Comparison of ENCODE assay signal across 8 cellular contexts in genomic region chr1:1116701-1117468, GRCh38. TPM values are rescaled to one million over a fixed set of nuclear protein-coding genes. Genes with fewer than 3 reads are reported as not detected.
DNase-seq lines count a peak whose midpoint lies in the region; ATAC-seq, FAIRE-seq and TF ChIP-seq lines count a peak whose summit lies in the region.

No MANE protein-coding gene starts in this region.

- no peaks in the 10 kb centered on the region for H3K9me3 ChIP-seq in A549

- CTCF ChIA-PET in A549 (lab: Yijun Ruan, JAX) = interaction anchor here (0.7 to 1.4 kb wide), 3 partner anchors 13 to 175 kb away, joined by 3 to 6 read pairs (median 3); no protein-coding TSS in a partner anchor

- H3K4me2 ChIP-seq in A549 = peak overlapping the region; percentile 78

- no peaks in the 10 kb centered on the region; the same call in 1 of the 2 replicates for H3K36me3 ChIP-seq in H7 (replicated peaks; ENCODE audit: control insufficient read depth, insufficient read depth, low read length)

- H3K4me3 ChIP-seq in A549 (peak overlapping the region; percentile 85), H7 (ENCODE audit: insufficient read depth, low read depth, low read length) (peak overlapping the region; percentile 50)

- TF ChIP-seq POLR2A in A549 (IDR thresholded peaks at IDR 0.05; ENCODE audit: low read length) (no peak), erythroblast (IDR thresholded peaks at IDR 0.05; ENCODE audit: low read length) (no peak)

- peak overlapping the region; percentile 49 to 84; a peak in 4 of 6 replicates for H3K27ac ChIP-seq in A549

- peaks cover 6% of the 10 kb centered on the region; the same call in 1 of the 3 replicates for H3K4me1 ChIP-seq in A549

- no peak for FAIRE-seq in A549 (lab: Jason Lieb, UNC)

- H3K27me3 ChIP-seq in H7 (ENCODE audit: control insufficient read depth, insufficient read depth, low read length) = peaks cover 21% of the 10 kb centered on the region

- peak in 1 of 2 experiments; percentile 21 for DNase-seq in A549 (ENCODE audit: low read depth in 1 of 2, low spot score in 1 of 2)
- DNase-seq in H7 = peak; percentile 70
- peak; percentile 55 for DNase-seq in activated CD4-positive, alpha-beta T cell treated with anti-CD3 and anti-CD28 coated beads for 48 hours
- peak; percentile 45 to 51 for DNase-seq in erythroblast (lab: John Stamatoyannopoulos, UW)
- no peak for DNase-seq in omental fat pad (ENCODE audit: low spot score)
- no peak for DNase-seq in iPS-NIHi11 (ENCODE audit: low spot score)

- WGBS in A549 (ENCODE audit: missing lambda C conversion rate) = 13% methylated on average over 18 of the region's 47 CpGs

- TF ChIP-seq CTCF in A549 (IDR thresholded peaks at IDR 0.05) (no peak), omental fat pad (IDR thresholded peaks at IDR 0.05) (no peak)

- ATAC-seq in A549 (peak in 1 of 2 experiments; percentile 42; a peak in 1 of 6 replicates), omental fat pad (ENCODE audit: low FRiP score) (peak; percentile 33), GM18907 (IDR thresholded peaks at IDR 0.05; ENCODE audit: unreplicated experiment) (no peak), GM21526 (IDR thresholded peaks at IDR 0.05; ENCODE audit: low FRiP score, unreplicated experiment) (no peak)

- TF ChIP-seq EP300 in A549 (IDR thresholded peaks at IDR 0.05) = no peak

- no peak for TF ChIP-seq RAD21 in A549 (conservative IDR thresholded peaks at IDR 0.05 in 1 of 2, IDR thresholded peaks at IDR 0.05 in 1 of 2)

- POLR2A ChIA-PET in A549 (lab: Yijun Ruan, JAX) = interaction anchor here (0.6 kb wide), 1 partner anchor 154 kb away, joined by 5 read pairs; no protein-coding TSS in a partner anchor

TF ChIP-seq in A549, 52 proteins besides CTCF, POLR2A, EP300 and RAD21:
- TF ChIP-seq ELK1 (IDR thresholded peaks at IDR 0.05; ENCODE audit: low read depth, low read length) (no peak), SMC3 (IDR thresholded peaks at IDR 0.05) (no peak), PHF8 (IDR thresholded peaks at IDR 0.05; ENCODE audit: borderline replicate concordance, low read depth) (no peak), ZFP36 (IDR thresholded peaks at IDR 0.05; ENCODE audit: borderline replicate concordance, partially characterized antibody) (no peak), HOXA7 (CRISPR knock-in tag; IDR thresholded peaks at IDR 0.05) (no peak), EHF (CRISPR knock-in tag; IDR thresholded peaks at IDR 0.05) (no peak), RFX5 (IDR thresholded peaks at IDR 0.05) (no peak), NR3C1 (IDR thresholded peaks at IDR 0.05) (no peak), FOSB (CRISPR knock-in tag; IDR thresholded peaks at IDR 0.05) (no peak), EHMT2 (IDR thresholded peaks at IDR 0.05; ENCODE audit: low read depth) (no peak)

RNA-seq across cellular contexts. Expression of gene C1orf159, which starts 1.0 kb away (rescaled TPM):
- polyA plus RNA-seq in A549 (2011; rRNA removed) (3.2 and 4.0 TPM in 2 replicates), A549 (2017; fragmentation: RNase III; extraction: RNeasy Plus Mini Kit Qiagen cat#74134 plus additional on column Dnase treatment) (8.8 to 10.4 TPM (median 10.2 TPM) in 3 replicates)
- 12.4 and 20.3 TPM in 2 replicates for polyA plus RNA-seq in A549 (2012; cell fraction: cytosol; rRNA removed)
- polyA plus RNA-seq in A549 (2012; cell fraction: nucleus; rRNA removed) = 71.3 and 92.0 TPM in 2 replicates
- 1.8 and 2.4 TPM in 2 replicates for polyA minus RNA-seq in A549 (2011; rRNA and poly(A)+ RNA removed)
- total RNA-seq in H7 (2014; rRNA removed; shearing (Covaris generic)) = 29.3 and 32.0 TPM in 2 replicates
- 10 to 100 TPM in 2 of 4 donors, 1 to 10 TPM in 2; 5.6 to 12.0 (median 9.5) TPM for total RNA-seq in omental fat pad

RNA-seq across cellular contexts. Expression of gene RNF223, which starts 42.8 kb away (rescaled TPM):
- polyA plus RNA-seq in A549 (2011; rRNA removed) (not detected in 2 replicates), A549 (2017; fragmentation: RNase III; extraction: RNeasy Plus Mini Kit Qiagen cat#74134 plus additional on column Dnase treatment) (0.08 TPM in 1 of 3 replicates, not detected in the others)
- polyA plus RNA-seq in A549 (2012; cell fraction: cytosol; rRNA removed) = 0.07 and 0.08 TPM in 2 replicates
- polyA plus RNA-seq in A549 (2012; cell fraction: nucleus; rRNA removed) = 0.12 TPM in 1 of 2 replicates, not detected in the other
- polyA minus RNA-seq in A549 (2011; rRNA and poly(A)+ RNA removed) = 0.08 TPM in 1 of 2 replicates, not detected in the other
- not detected in 2 replicates for total RNA-seq in H7 (2014; rRNA removed; shearing (Covaris generic))
- total RNA-seq in omental fat pad = not detected

RNA-seq across cellular contexts. Expression of gene TTLL10, which starts 56.8 kb away (rescaled TPM):
- polyA plus RNA-seq in A549 (2011; rRNA removed) (not detected in 2 replicates), A549 (2017; fragmentation: RNase III; extraction: RNeasy Plus Mini Kit Qiagen cat#74134 plus additional on column Dnase treatment) (not detected in 3 replicates)
- polyA plus RNA-seq in A549 (2012; cell fraction: cytosol; rRNA removed) = not detected in 2 replicates
- polyA plus RNA-seq in A549 (2012; cell fraction: nucleus; rRNA removed) = not detected in 2 replicates
- not detected in 2 replicates for polyA minus RNA-seq in A549 (2011; rRNA and poly(A)+ RNA removed)
- total RNA-seq in H7 (2014; rRNA removed; shearing (Covaris generic)) = not detected in 2 replicates
- total RNA-seq in omental fat pad = 1 to 10 TPM in 1 of 4 donors, under 1 TPM in 2, not detected in 1; 0.48 to 1.0 (median 0.95) TPM

Comparison
In these comparisons a context has a peak if more than half of its experiments do, and no peak if none do; other contexts are left out.
1. DNase-seq: peak in H7 (single experiment), activated CD4-positive, alpha-beta T cell treated with anti-CD3 and anti-CD28 coated beads for 48 hours (single experiment) and erythroblast (2 of 2); none in omental fat pad (single experiment) and iPS-NIHi11 (single experiment).